17 cellular contexts compared by ENCODE assay signal in genomic region chr5:90899014-90899604, GRCh38.
DNase-seq lines count a peak whose midpoint lies in the region; TF ChIP-seq lines count a peak whose summit lies in the region.
"Had no signal": no experiment of that assay in that cellular context is flagged by ENCODE, and none has a peak within 500 bp of the region (broad histone marks: within the 10 kb centered on the region; RNA-seq: fewer than 3 reads in every experiment).

No MANE protein-coding gene starts in this region.

- no peak overlapping the region for H3K14ac ChIP-seq in mesenchymal stem cell (ENCODE audit: low read length in 2 of 2)

- no peaks in the 10 kb centered on the region for H3K9me3 ChIP-seq in colonic mucosa
- no peaks in the 10 kb centered on the region for H3K9me3 ChIP-seq in mesenchymal stem cell (ENCODE audit: control insufficient read depth, low read length)
- no peaks in the 10 kb centered on the region for H3K9me3 ChIP-seq in transverse colon
- H3K9me3 ChIP-seq: BLaER1 treated with 17β-estradiol and CSF1 and Interleukin-3, amounts not matched to agents 10 nM and 100 nM; Peyer's patch had no signal

- H3K18ac ChIP-seq in mesenchymal stem cell (ENCODE audit: low read depth in 1 of 2, low read length in 2 of 2), result no peak overlapping the region

- H3K27me3 ChIP-seq in colonic mucosa, result no peaks in the 10 kb centered on the region
- H3K27me3 ChIP-seq in mesenchymal stem cell (ENCODE audit: control insufficient read depth in 1 of 2, insufficient read depth in 1 of 2, low read length in 2 of 2), result no peaks in the 10 kb centered on the region
- no peaks in the 10 kb centered on the region for H3K27me3 ChIP-seq in transverse colon
- H3K27me3 ChIP-seq: BLaER1 treated with 17β-estradiol and CSF1 and Interleukin-3, amounts not matched to agents 10 nM and 100 nM; Peyer's patch had no signal

- no peaks in the 10 kb centered on the region for H3K79me1 ChIP-seq in mesenchymal stem cell (replicated peaks; ENCODE audit: low read length, poor library complexity, severe bottlenecking)

- H2BK5ac ChIP-seq in mesenchymal stem cell (ENCODE audit: low read depth, low read length, poor library complexity, severe bottlenecking), result no peak overlapping the region

- H3K9ac ChIP-seq in colonic mucosa (ENCODE audit: low read depth in 2 of 2, low read length in 2 of 2) (no peak overlapping the region), mesenchymal stem cell (ENCODE audit: low read length) (no peak overlapping the region)
- H3K9ac ChIP-seq: BLaER1 treated with 17β-estradiol and CSF1 and Interleukin-3, amounts not matched to agents 10 nM and 100 nM; KMS-11 had no signal

- H3K4ac ChIP-seq in mesenchymal stem cell (ENCODE audit: low read depth in 1 of 2, low read length in 2 of 2), result no peak overlapping the region

- intact Hi-C loops in colonic mucosa (cut with DNase I) (no loop called here), transverse colon (cut with DNase I; ENCODE audit: low total_unique reads) (no loop called here)

- no peak for TF ChIP-seq POLR2A in transverse colon (IDR thresholded peaks at IDR 0.05)

- no peak overlapping the region for H2BK120ac ChIP-seq in mesenchymal stem cell (ENCODE audit: low read depth, low read length)

- H2AK5ac ChIP-seq in mesenchymal stem cell (ENCODE audit: low read length, severe bottlenecking), result peak overlapping the region; percentile 15

- 100% methylated on average over 2 of the region's 2 CpGs for WGBS in mesenchymal stem cell
- 63% methylated on average over 2 of the region's 2 CpGs for WGBS in transverse colon (ENCODE audit: low coverage in 1 of 2), 2 donors

- H2BK12ac ChIP-seq in mesenchymal stem cell (ENCODE audit: low read length in 2 of 2), result no peak overlapping the region

- no peak overlapping the region for H2AFZ ChIP-seq in mesenchymal stem cell (ENCODE audit: low read depth, low read length)

- DNase-seq in LNCaP clone FGC (ENCODE audit: low read depth), result peak; percentile 90
- DNase-seq in colonic mucosa, result peak; percentile 43
- no peak for DNase-seq in mesenchymal stem cell
- DNase-seq in transverse colon, result no peak
- no peak for DNase-seq in D341Med (ENCODE audit: low spot score)
- no peak for DNase-seq in COLO668 (lab: John Stamatoyannopoulos, UW; ENCODE audit: unreplicated experiment)
- DNase-seq in cerebellum (ENCODE audit: low spot score), result no peak
- DNase-seq: COR-L47, GF-D8, NCI-H187 treated with DMSO at 0.1 percent for 48 hours, NCI-H2171, NCI-H446 treated with DMSO at 0.1 percent for 48 hours, NCI-H774, Peyer's patch, SIG-M5 had no signal

- H4K8ac ChIP-seq in mesenchymal stem cell (ENCODE audit: low read length), result no peak overlapping the region

- TF ChIP-seq CTCF in LNCaP clone FGC (IDR thresholded peaks at IDR 0.05; ENCODE audit: control insufficient read depth, extremely low read depth, insufficient read depth), result no peak
- TF ChIP-seq CTCF in colonic mucosa (IDR thresholded peaks at IDR 0.05), result no peak
- no peak for TF ChIP-seq CTCF in transverse colon (IDR thresholded peaks at IDR 0.05)

- H3K4me3 ChIP-seq in LNCaP clone FGC (ENCODE audit: low read depth, low read length) (no peak overlapping the region), colonic mucosa (no peak overlapping the region), mesenchymal stem cell (ENCODE audit: insufficient read depth in 1 of 2, low read depth in 1 of 2, low read length in 2 of 2) (no peak overlapping the region), transverse colon (no peak overlapping the region)
- H3K4me3 ChIP-seq: BLaER1 treated with 17β-estradiol and CSF1 and Interleukin-3, amounts not matched to agents 10 nM and 100 nM; Peyer's patch had no signal

- H3K27ac ChIP-seq in colonic mucosa (peak overlapping the region; percentile 60), mesenchymal stem cell (ENCODE audit: low read length, poor library complexity, severe bottlenecking) (no peak overlapping the region), transverse colon (peak overlapping the region; percentile 32 to 60 (median 46))
- H3K27ac ChIP-seq: BLaER1 treated with 17β-estradiol and CSF1 and Interleukin-3, amounts not matched to agents 10 nM and 100 nM; KMS-11 had no signal

- in situ Hi-C loops in transverse colon (cut with MboI; ENCODE audit: low pct_ligation_motif_present in 1 of 4, low pct_unique_long_range_greater_than_20kb in 1 of 4, low sequenced_read_pairs in 3 of 4), result no loop called here

- H4K91ac ChIP-seq in mesenchymal stem cell (ENCODE audit: low read length), result no peak overlapping the region

- H3K36me3 ChIP-seq in colonic mucosa, result no peaks in the 10 kb centered on the region
- H3K36me3 ChIP-seq in mesenchymal stem cell (ENCODE audit: control insufficient read depth in 1 of 2, insufficient read depth in 2 of 2, low read depth in 1 of 2, low read length in 2 of 2), result no peaks in the 10 kb centered on the region
- H3K36me3 ChIP-seq in transverse colon, result no peaks in the 10 kb centered on the region
- H3K36me3 ChIP-seq: BLaER1 treated with 17β-estradiol and CSF1 and Interleukin-3, amounts not matched to agents 10 nM and 100 nM; Peyer's patch had no signal

- H3K4me2 ChIP-seq in mesenchymal stem cell (ENCODE audit: low read length, poor library complexity, severe bottlenecking), result no peak overlapping the region
- H3K4me2 ChIP-seq: BLaER1 treated with 17β-estradiol and CSF1 and Interleukin-3, amounts not matched to agents 10 nM and 100 nM; KMS-11 had no signal

- H3K4me1 ChIP-seq in colonic mucosa, result no peaks in the 10 kb centered on the region
- H3K4me1 ChIP-seq in mesenchymal stem cell (ENCODE audit: control insufficient read depth, insufficient read depth, low read depth, low read length), result no peaks in the 10 kb centered on the region
- peaks cover 0 to 14% (median 7%) of the 10 kb centered on the region in 4 donors for H3K4me1 ChIP-seq in transverse colon

- TF ChIP-seq EP300 in transverse colon (IDR thresholded peaks at IDR 0.05; ENCODE audit: low read depth), result no peak

- H2BK15ac ChIP-seq in mesenchymal stem cell (ENCODE audit: low read depth, poor library complexity, severe bottlenecking), result no peak overlapping the region

- H3K23ac ChIP-seq in mesenchymal stem cell (ENCODE audit: low read length in 2 of 2), result no peak overlapping the region

Comparison
In these comparisons a context has a peak if more than half of its experiments do, and no peak if none do; other contexts are left out.
1. DNase-seq: peak in LNCaP clone FGC (single experiment) and colonic mucosa (single experiment); none in mesenchymal stem cell (single experiment), transverse colon (single experiment), D341Med (single experiment), COLO668 (single experiment) and cerebellum (single experiment).